Comparison of ENCODE assay signal across 33 cellular contexts in the genomic region with DNA sequence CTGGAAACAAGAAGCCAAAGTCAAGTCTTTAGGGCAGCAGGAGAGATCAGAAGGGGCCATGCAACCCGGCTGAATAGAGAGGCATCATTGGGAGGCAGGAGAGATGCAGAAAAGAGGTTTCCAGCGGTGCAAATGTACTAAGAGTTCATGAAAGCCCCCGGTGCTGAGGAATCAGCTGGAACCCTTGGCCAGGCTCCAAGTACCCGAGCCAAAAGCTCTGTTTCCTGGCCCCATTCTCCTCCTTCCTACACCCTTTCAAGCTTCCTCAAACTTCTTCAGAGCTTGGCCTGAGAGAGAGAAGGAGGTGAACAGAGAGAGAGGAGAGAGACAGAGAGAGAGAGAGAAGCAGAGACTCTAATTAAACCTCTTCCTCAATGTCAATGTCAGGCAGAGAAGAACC.
"Had no signal": no experiment of that assay in that cellular context is flagged by ENCODE, and none has a peak within 500 bp of the region (broad histone marks: within the 10 kb centered on the region; RNA-seq: fewer than 3 reads in every experiment).

No MANE protein-coding gene starts in this region.

- H3K9me3 Mint-ChIP-seq: activated B cell treated with CpG ODN at 0.5 μM for 24 hours; activated CD8-positive, alpha-beta T cell treated with anti-CD3 and anti-CD28 coated beads for 36 hours; activated naive CD4-positive, alpha-beta T cell treated with anti-CD3 and anti-CD28 coated beads for 36 hours; activated naive CD4-positive, alpha-beta T cell treated with anti-CD3 and anti-CD28 coated beads, Interleukin-2, amount 50 U/mL, for 24 hours; activated naive CD8-positive, alpha-beta T cell treated with anti-CD3 and anti-CD28 coated beads for 36 hours; activated naive CD8-positive, alpha-beta T cell treated with anti-CD3 and anti-CD28 coated beads, Interleukin-2, amount 50 U/mL, for 24 hours; activated T-helper 1 cell treated with anti-CD3 and anti-CD28 coated beads, Interleukin-12 subunit alpha, Interleukin-12 subunit beta, Interleukin-2, Interleukin-4 antibody, amounts not matched to agents 30 ng/mL and 10 ng/mL and 1 ng/mL, durations not matched to agents 14 hours and 24 hours and 36 hours; activated T-helper 2 cell treated with anti-CD3 and anti-CD28 coated beads, Interferon-gamma antibody, Interleukin-2, Interleukin-4, amounts not matched to agents 10 μg/mL and 5 μg/mL and 100 μg/mL, durations not matched to agents 14 hours and 24 hours and 36 hours; T-helper 2 cell treated with Interferon-gamma antibody and Interleukin-4, amounts not matched to agents 5 μg/mL and 100 μg/mL, for 36 hours had no signal

- H3K9me3 ChIP-seq: adrenal gland, body of pancreas, colonic mucosa, esophagus squamous epithelium, gastroesophageal sphincter had no signal

- H3K36me3 Mint-ChIP-seq: activated CD8-positive, alpha-beta memory T cell treated with anti-CD3 and anti-CD28 coated beads, Interleukin-2, amount 10 ng/mL, durations not matched to agents 7 days and 5 days; activated naive CD8-positive, alpha-beta T cell treated with anti-CD3 and anti-CD28 coated beads for 36 hours had no signal

- H3K4me1 Mint-ChIP-seq: activated B cell treated with CpG ODN at 0.5 μM for 24 hours; activated CD8-positive, alpha-beta memory T cell treated with anti-CD3 and anti-CD28 coated beads, Interleukin-2, amount 10 ng/mL, durations not matched to agents 7 days and 5 days; activated naive CD4-positive, alpha-beta T cell treated with anti-CD3 and anti-CD28 coated beads, Interleukin-2, amount 50 U/mL, for 24 hours; activated naive CD8-positive, alpha-beta T cell treated with anti-CD3 and anti-CD28 coated beads for 36 hours; activated naive CD8-positive, alpha-beta T cell treated with anti-CD3 and anti-CD28 coated beads, Interleukin-2, amount 50 U/mL, for 24 hours; T-helper 17 cell had no signal

- ATAC-seq: activated CD4-positive, CD25-positive, alpha-beta regulatory T cell treated with anti-CD3 and anti-CD28 coated beads, Interleukin-2, amount 50 U/mL, for 24 hours; activated CD8-positive, alpha-beta memory T cell treated with anti-CD3 and anti-CD28 coated beads, Interleukin-2, amount 10 ng/mL, durations not matched to agents 7 days and 5 days; activated CD8-positive, alpha-beta T cell treated with anti-CD3 and anti-CD28 coated beads for 36 hours; activated naive CD8-positive, alpha-beta T cell treated with anti-CD3 and anti-CD28 coated beads, Interleukin-2, amount 50 U/mL, for 24 hours; body of pancreas; T-helper 17 cell had no signal

- DNase-seq: activated B cell treated with CpG ODN at 0.5 μM for 24 hours; activated CD4-positive, alpha-beta T cell treated with anti-CD3 and anti-CD28 coated beads for 48 hours; activated CD4-positive, alpha-beta T cell treated with anti-CD3 and anti-CD28 coated beads, Interleukin-2, amount 50 U/mL, for 1 hour; activated CD4-positive, alpha-beta T cell treated with anti-CD3 and anti-CD28 coated beads, Interleukin-2, amount 50 U/mL, for 48 hours; activated CD8-positive, alpha-beta memory T cell treated with anti-CD3 and anti-CD28 coated beads, Interleukin-2, amount 10 ng/mL, durations not matched to agents 7 days and 5 days; activated CD8-positive, alpha-beta memory T cell treated with anti-CD3 and anti-CD28 coated beads, Interleukin-2, amount 50 U/mL, for 4 hours; activated CD8-positive, alpha-beta T cell treated with anti-CD3 and anti-CD28 coated beads for 36 hours; activated effector memory CD4-positive, alpha-beta T cell treated with anti-CD3 and anti-CD28 coated beads, Interleukin-2, amount 50 U/mL, for 16 hours; activated naive CD4-positive, alpha-beta T cell treated with anti-CD3 and anti-CD28 coated beads for 36 hours; activated naive CD8-positive, alpha-beta T cell treated with anti-CD3 and anti-CD28 coated beads for 36 hours; activated naive CD8-positive, alpha-beta T cell treated with anti-CD3 and anti-CD28 coated beads, Interleukin-2, amount 50 U/mL, for 24 hours; activated T-cell treated with anti-CD3 and anti-CD28 coated beads, Interleukin-2, amount 50 U/mL, for 1 hour; activated T-cell treated with anti-CD3 and anti-CD28 coated beads, Interleukin-2, amount 50 U/mL, for 48 hours; adrenal gland; aorta; body of pancreas; central memory CD4-positive, alpha-beta T cell; cerebellar nuclear complex; colonic mucosa; effector CD8-positive, alpha-beta T cell; esophagus squamous epithelium; foreskin melanocyte; T-helper 1 cell; T-helper 17 cell; T1000; WERI-Rb-1 had no signal

- H3K27me3 ChIP-seq: adrenal gland, body of pancreas, colonic mucosa, esophagus squamous epithelium, gastroesophageal sphincter had no signal

- H3K27ac Mint-ChIP-seq: activated B cell treated with CpG ODN at 0.5 μM for 24 hours; activated CD8-positive, alpha-beta memory T cell treated with anti-CD3 and anti-CD28 coated beads, Interleukin-2, amount 10 ng/mL, durations not matched to agents 7 days and 5 days; activated CD8-positive, alpha-beta T cell treated with anti-CD3 and anti-CD28 coated beads for 36 hours; activated naive CD4-positive, alpha-beta T cell treated with anti-CD3 and anti-CD28 coated beads for 36 hours; activated naive CD4-positive, alpha-beta T cell treated with anti-CD3 and anti-CD28 coated beads, Interleukin-2, amount 50 U/mL, for 24 hours; activated naive CD8-positive, alpha-beta T cell treated with anti-CD3 and anti-CD28 coated beads for 36 hours; activated naive CD8-positive, alpha-beta T cell treated with anti-CD3 and anti-CD28 coated beads, Interleukin-2, amount 50 U/mL, for 24 hours; activated T-helper 1 cell treated with anti-CD3 and anti-CD28 coated beads, Interleukin-12 subunit alpha, Interleukin-12 subunit beta, Interleukin-2, Interleukin-4 antibody, amounts not matched to agents 30 ng/mL and 10 ng/mL and 1 ng/mL, durations not matched to agents 14 hours and 24 hours and 36 hours; activated T-helper 2 cell treated with anti-CD3 and anti-CD28 coated beads, Interferon-gamma antibody, Interleukin-2, Interleukin-4, amounts not matched to agents 10 μg/mL and 5 μg/mL and 100 μg/mL, durations not matched to agents 14 hours and 24 hours and 36 hours; T-helper 17 cell; T-helper 2 cell treated with Interferon-gamma antibody and Interleukin-4, amounts not matched to agents 5 μg/mL and 100 μg/mL, for 36 hours had no signal

- H3K36me3 ChIP-seq: adrenal gland, colonic mucosa, esophagus squamous epithelium, gastroesophageal sphincter, WERI-Rb-1 had no signal

- H3K27ac ChIP-seq: adrenal gland, body of pancreas, colonic mucosa, epithelial cell of prostate, esophagus squamous epithelium, gastroesophageal sphincter, WERI-Rb-1 had no signal

- H3K4me3 Mint-ChIP-seq: activated B cell treated with CpG ODN at 0.5 μM for 24 hours; activated CD8-positive, alpha-beta memory T cell treated with anti-CD3 and anti-CD28 coated beads, Interleukin-2, amount 10 ng/mL, durations not matched to agents 7 days and 5 days; activated CD8-positive, alpha-beta T cell treated with anti-CD3 and anti-CD28 coated beads for 36 hours; activated naive CD4-positive, alpha-beta T cell treated with anti-CD3 and anti-CD28 coated beads for 36 hours; activated naive CD4-positive, alpha-beta T cell treated with anti-CD3 and anti-CD28 coated beads, Interleukin-2, amount 50 U/mL, for 24 hours; activated naive CD8-positive, alpha-beta T cell treated with anti-CD3 and anti-CD28 coated beads for 36 hours; activated naive CD8-positive, alpha-beta T cell treated with anti-CD3 and anti-CD28 coated beads, Interleukin-2, amount 50 U/mL, for 24 hours; activated T-helper 1 cell treated with anti-CD3 and anti-CD28 coated beads, Interleukin-12 subunit alpha, Interleukin-12 subunit beta, Interleukin-2, Interleukin-4 antibody, amounts not matched to agents 30 ng/mL and 10 ng/mL and 1 ng/mL, durations not matched to agents 14 hours and 24 hours and 36 hours; T-helper 17 cell; T-helper 2 cell treated with Interferon-gamma antibody and Interleukin-4, amounts not matched to agents 5 μg/mL and 100 μg/mL, for 36 hours had no signal

- H3K4me1 ChIP-seq: colonic mucosa had no signal

- H3K27me3 Mint-ChIP-seq: activated B cell treated with CpG ODN at 0.5 μM for 24 hours; activated CD8-positive, alpha-beta memory T cell treated with anti-CD3 and anti-CD28 coated beads, Interleukin-2, amount 10 ng/mL, durations not matched to agents 7 days and 5 days; activated CD8-positive, alpha-beta T cell treated with anti-CD3 and anti-CD28 coated beads for 36 hours; activated naive CD4-positive, alpha-beta T cell treated with anti-CD3 and anti-CD28 coated beads, Interleukin-2, amount 50 U/mL, for 24 hours; activated naive CD8-positive, alpha-beta T cell treated with anti-CD3 and anti-CD28 coated beads for 36 hours; activated naive CD8-positive, alpha-beta T cell treated with anti-CD3 and anti-CD28 coated beads, Interleukin-2, amount 50 U/mL, for 24 hours; T-helper 17 cell had no signal

- H3K4me3 ChIP-seq: adrenal gland, body of pancreas, colonic mucosa, esophagus squamous epithelium, gastroesophageal sphincter had no signal
